In the genomic region with DNA sequence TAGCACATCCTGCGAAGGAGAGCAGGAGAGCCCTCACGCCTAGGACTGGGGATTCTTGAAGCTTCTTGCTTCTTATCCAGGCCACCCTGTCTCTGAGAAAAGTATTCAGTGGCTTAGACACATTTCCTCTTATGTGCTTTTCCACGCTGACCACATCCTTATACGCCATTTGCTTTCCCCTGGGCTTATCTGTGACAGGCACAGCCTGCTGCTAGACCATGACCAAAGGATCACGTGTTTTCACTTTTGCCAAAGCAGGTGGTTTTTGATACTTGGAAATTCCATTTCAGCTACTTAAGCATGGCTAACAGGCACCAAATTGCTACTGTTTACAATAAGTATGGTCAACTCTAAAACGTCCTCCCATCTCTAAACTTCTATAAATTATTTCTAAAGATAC, we compare ENCODE assay signal across 16 cellular contexts.
DNase-seq lines count a peak whose midpoint lies in the region; ATAC-seq lines count a peak whose summit lies in the region.
"Had no signal": no experiment of that assay in that cellular context is flagged by ENCODE, and none has a peak within 500 bp of the region (broad histone marks: within the 10 kb centered on the region; RNA-seq: fewer than 3 reads in every experiment).

No MANE protein-coding gene starts in this region.

- no peaks in the 10 kb centered on the region for H3K27me3 ChIP-seq in BLaER1 treated with 17β-estradiol and CSF1 and Interleukin-3, amounts not matched to agents 10 nM and 100 nM
- H3K27me3 ChIP-seq: BE2C had no signal

- no peaks in the 10 kb centered on the region for H3K36me3 ChIP-seq in BLaER1 treated with 17β-estradiol and CSF1 and Interleukin-3, amounts not matched to agents 10 nM and 100 nM
- H3K36me3 ChIP-seq: BE2C had no signal

- peaks cover 6 to 20% (median 10%) of the 10 kb centered on the region in 10 experiments; a peak in 18 of 20 replicates for H3K4me1 ChIP-seq in BLaER1 treated with 17β-estradiol and CSF1 and Interleukin-3, amounts not matched to agents 10 nM and 100 nM
- H3K4me1 ChIP-seq: BE2C had no signal

- H3K4me2 ChIP-seq in BLaER1 treated with 17β-estradiol and CSF1 and Interleukin-3, amounts not matched to agents 10 nM and 100 nM: peak overlapping the region in 10 of 11 experiments; percentile 31 to 72 (median 56); a peak in 19 of 22 replicates

- H3K27ac ChIP-seq in BLaER1 treated with 17β-estradiol and CSF1 and Interleukin-3, amounts not matched to agents 10 nM and 100 nM: no peak overlapping the region

- ATAC-seq in GM21737 (IDR thresholded peaks at IDR 0.05; ENCODE audit: unreplicated experiment) (no peak), HG03460 (IDR thresholded peaks at IDR 0.05; ENCODE audit: unreplicated experiment) (no peak)
- ATAC-seq: HCT116, HepG2 had no signal

- no peaks in the 10 kb centered on the region for H4K20me1 ChIP-seq in BLaER1 treated with 17β-estradiol and CSF1 and Interleukin-3, amounts not matched to agents 10 nM and 100 nM

- H3K4me3 ChIP-seq in BLaER1 treated with 17β-estradiol and CSF1 and Interleukin-3, amounts not matched to agents 10 nM and 100 nM: no peak overlapping the region
- no peak overlapping the region for H3K4me3 ChIP-seq in Jurkat, Clone E6-1 (ENCODE audit: low read length)

- H3K9me3 ChIP-seq in BLaER1 treated with 17β-estradiol and CSF1 and Interleukin-3, amounts not matched to agents 10 nM and 100 nM (replicated peaks in 1 of 11): no peaks in the 10 kb centered on the region
- H3K9me3 ChIP-seq: BE2C had no signal

- DNase-seq in Jurkat, Clone E6-1 (ENCODE audit: low read depth, low spot score): peak; percentile 3
- DNase-seq in UCSD-AML1 (lab: John Stamatoyannopoulos, UW; ENCODE audit: unreplicated experiment): peak; percentile 25
- DNase-seq in NCI-H345 (lab: John Stamatoyannopoulos, UW): no peak
- DNase-seq: ACHN; BE2C; Calu3; CD4-positive, alpha-beta memory T cell; DMS79 treated with DMSO at 0.1 percent for 48 hours; GF-D8; GOT3; H7 had no signal

- no peak overlapping the region for H3K9ac ChIP-seq in BLaER1 treated with 17β-estradiol and CSF1 and Interleukin-3, amounts not matched to agents 10 nM and 100 nM
